Comparison of ENCODE assay signal across 11 cellular contexts in genomic region chr22:46265627-46266026, GRCh38. TPM values are rescaled to one million over a fixed set of nuclear protein-coding genes. Genes with fewer than 3 reads are reported as not detected.
"Had no signal": no experiment of that assay in that cellular context is flagged by ENCODE, and none has a peak within 500 bp of the region (broad histone marks: within the 10 kb centered on the region; RNA-seq: fewer than 3 reads in every experiment).

No MANE protein-coding gene starts in this region.

RNA-seq across cellular contexts. Expression of gene PKDREJ, which starts 2.5 kb away (rescaled TPM):
- total RNA-seq: activated B cell treated with CpG ODN at 0.5 μM for 24 hours; activated CD4-positive, alpha-beta memory T cell treated with anti-CD3 and anti-CD28 coated beads for 36 hours; activated CD4-positive, alpha-beta T cell treated with anti-CD3 and anti-CD28 coated beads, Interleukin-2, amount 10 ng/mL, durations not matched to agents 24 days and 14 days; activated CD8-positive, alpha-beta memory T cell treated with anti-CD3 and anti-CD28 coated beads for 36 hours; activated CD8-positive, alpha-beta T cell treated with anti-CD3 and anti-CD28 coated beads for 36 hours; activated naive CD8-positive, alpha-beta T cell treated with anti-CD3 and anti-CD28 coated beads, Interleukin-2, amount 10 ng/mL, durations not matched to agents 7 days and 5 days; activated T-cell treated with anti-CD3 and anti-CD28 coated beads, Interleukin-2, amount 50 U/mL, for 4 hours; activated T-cell treated with anti-CD3 and anti-CD28 coated beads, Interleukin-2, amount 50 U/mL, for 72 hours; activated T-helper 2 cell treated with anti-CD3 and anti-CD28 coated beads, Interferon-gamma antibody, Interleukin-2, Interleukin-4, amounts not matched to agents 10 μg/mL and 5 μg/mL and 100 μg/mL, durations not matched to agents 14 hours and 24 hours and 36 hours; ascending aorta; bronchial epithelial cell had no signal

RNA-seq across cellular contexts. Expression of gene GTSE1, which starts 31.0 kb away (rescaled TPM):
- total RNA-seq: ascending aorta had no signal
